27 cellular contexts compared by ENCODE assay signal in the genomic region with DNA sequence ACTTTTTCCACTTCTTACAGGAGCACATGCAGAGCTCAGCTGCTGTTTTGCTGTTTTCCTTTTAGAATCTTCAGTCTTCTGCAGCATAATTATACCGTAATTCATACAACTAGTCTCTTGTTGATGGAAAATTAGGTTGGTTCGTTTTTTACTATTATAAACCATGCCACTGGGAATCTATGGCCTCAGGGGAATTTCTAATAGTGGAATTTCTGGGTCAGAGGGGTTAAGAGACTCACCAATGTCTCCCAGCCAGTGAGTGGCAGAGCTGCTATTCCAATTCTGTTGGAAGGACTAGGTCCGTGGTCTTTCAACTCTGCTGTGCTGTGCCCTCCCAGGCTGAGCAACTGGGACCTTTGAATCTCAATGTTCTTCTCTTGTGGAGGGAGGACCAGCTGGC.
"Had no signal": no experiment of that assay in that cellular context is flagged by ENCODE, and none has a peak within 500 bp of the region (broad histone marks: within the 10 kb centered on the region; RNA-seq: fewer than 3 reads in every experiment).

No MANE protein-coding gene starts in this region.

- H3K27ac Mint-ChIP-seq: activated CD8-positive, alpha-beta T cell treated with anti-CD3 and anti-CD28 coated beads for 36 hours; activated naive CD4-positive, alpha-beta T cell treated with anti-CD3 and anti-CD28 coated beads, Interleukin-2, amount 50 U/mL, for 24 hours; activated T-helper 2 cell treated with anti-CD3 and anti-CD28 coated beads, Interferon-gamma antibody, Interleukin-2, Interleukin-4, amounts not matched to agents 10 μg/mL and 5 μg/mL and 100 μg/mL, durations not matched to agents 14 hours and 24 hours and 36 hours; natural killer cell treated with Interleukin-12 subunit alpha and Interleukin-12 subunit beta and Interleukin-15 and Interleukin-18, amount 100 ng/mL, for 72 hours; T-helper 17 cell; WTC11 had no signal

- H3K36me3 ChIP-seq: esophagus muscularis mucosa, heart right ventricle, left ventricle myocardium inferior, right lobe of liver, tibial artery had no signal

- H3K4me1 ChIP-seq: foreskin keratinocyte, right lobe of liver had no signal

- H3K9me3 Mint-ChIP-seq: activated CD8-positive, alpha-beta T cell treated with anti-CD3 and anti-CD28 coated beads for 36 hours; activated naive CD4-positive, alpha-beta T cell treated with anti-CD3 and anti-CD28 coated beads, Interleukin-2, amount 50 U/mL, for 24 hours; activated T-helper 2 cell treated with anti-CD3 and anti-CD28 coated beads, Interferon-gamma antibody, Interleukin-2, Interleukin-4, amounts not matched to agents 10 μg/mL and 5 μg/mL and 100 μg/mL, durations not matched to agents 14 hours and 24 hours and 36 hours; central memory CD8-positive, alpha-beta T cell; dendritic cell treated with granulocyte-macrophage colony-stimulating factor and Interleukin-4, amounts not matched to agents 40 ng/mL and 50 ng/mL, for 4 days; natural killer cell treated with Interleukin-12 subunit alpha and Interleukin-12 subunit beta and Interleukin-15 and Interleukin-18, amount 100 ng/mL, for 72 hours; WTC11 had no signal

- H3K36me3 Mint-ChIP-seq: activated naive CD4-positive, alpha-beta T cell treated with anti-CD3 and anti-CD28 coated beads, Interleukin-2, amount 50 U/mL, for 24 hours; natural killer cell treated with Interleukin-12 subunit alpha and Interleukin-12 subunit beta and Interleukin-15 and Interleukin-18, amount 100 ng/mL, for 72 hours; WTC11 had no signal

- ATAC-seq: activated CD8-positive, alpha-beta T cell treated with anti-CD3 and anti-CD28 coated beads for 36 hours; foreskin keratinocyte; heart right ventricle; mucosa of descending colon; natural killer cell treated with Interleukin-12 subunit alpha and Interleukin-12 subunit beta and Interleukin-15 and Interleukin-18, amount 100 ng/mL, for 72 hours; right lobe of liver; stimulated activated naive CD8-positive, alpha-beta T cell treated with anti-CD3 and anti-CD28 coated beads, Interleukin-15, Interleukin-2, amounts not matched to agents 100 U/mL and 50 U/mL, for 24 hours; T-helper 17 cell; WTC11 had no signal

- H3K9me3 ChIP-seq: esophagus muscularis mucosa, heart right ventricle, left ventricle myocardium inferior, mucosa of descending colon, right lobe of liver, tibial artery had no signal

- H3K4me3 ChIP-seq: esophagus muscularis mucosa, heart right ventricle, left ventricle myocardium inferior, lung, mucosa of descending colon, right lobe of liver, skin epidermis, tibial artery had no signal

- H3K4me3 Mint-ChIP-seq: activated CD8-positive, alpha-beta T cell treated with anti-CD3 and anti-CD28 coated beads for 36 hours; activated naive CD4-positive, alpha-beta T cell treated with anti-CD3 and anti-CD28 coated beads, Interleukin-2, amount 50 U/mL, for 24 hours; central memory CD8-positive, alpha-beta T cell; dendritic cell treated with granulocyte-macrophage colony-stimulating factor and Interleukin-4, amounts not matched to agents 40 ng/mL and 50 ng/mL, for 4 days; natural killer cell treated with Interleukin-12 subunit alpha and Interleukin-12 subunit beta and Interleukin-15 and Interleukin-18, amount 100 ng/mL, for 72 hours; T-helper 17 cell; WTC11 had no signal

- DNase-seq: activated CD4-positive, alpha-beta T cell treated with anti-CD3 and anti-CD28 coated beads for 1 hour; activated CD4-positive, alpha-beta T cell treated with anti-CD3 and anti-CD28 coated beads, Interleukin-2, amount 50 U/mL, for 1 hour; activated CD8-positive, alpha-beta T cell treated with anti-CD3 and anti-CD28 coated beads for 36 hours; activated T-cell treated with anti-CD3 and anti-CD28 coated beads, Interleukin-2, amount 50 U/mL, for 48 hours; anterior cingulate cortex; effector CD4-positive, alpha-beta T cell; foreskin keratinocyte; heart right ventricle; islet precursor cell; left ventricle myocardium inferior; mucosa of descending colon; right lobe of liver; stimulated activated CD4-positive, alpha-beta T cell treated with anti-CD3 and anti-CD28 coated beads, Interleukin-12 subunit alpha, Interleukin-12 subunit beta, amount 100 ng/mL, for 4 hours; stimulated activated CD4-positive, alpha-beta T cell treated with anti-CD3 and anti-CD28 coated beads, Interleukin-4, amount 100 ng/mL, for 1 hour; stimulated activated naive CD8-positive, alpha-beta T cell treated with anti-CD3 and anti-CD28 coated beads, Interleukin-15, Interleukin-2, amounts not matched to agents 100 U/mL and 50 U/mL, for 24 hours; T-helper 17 cell; T1000; tibial artery had no signal

- H3K4me1 Mint-ChIP-seq: activated naive CD4-positive, alpha-beta T cell treated with anti-CD3 and anti-CD28 coated beads, Interleukin-2, amount 50 U/mL, for 24 hours; central memory CD8-positive, alpha-beta T cell had no signal

- H3K27ac ChIP-seq: esophagus muscularis mucosa, foreskin keratinocyte, heart right ventricle, left ventricle myocardium inferior, right lobe of liver, skin epidermis, tibial artery had no signal

- H3K27me3 ChIP-seq: esophagus muscularis mucosa, right lobe of liver, tibial artery had no signal
